ENCODE assay signal across 8 cellular contexts in the genomic region with DNA sequence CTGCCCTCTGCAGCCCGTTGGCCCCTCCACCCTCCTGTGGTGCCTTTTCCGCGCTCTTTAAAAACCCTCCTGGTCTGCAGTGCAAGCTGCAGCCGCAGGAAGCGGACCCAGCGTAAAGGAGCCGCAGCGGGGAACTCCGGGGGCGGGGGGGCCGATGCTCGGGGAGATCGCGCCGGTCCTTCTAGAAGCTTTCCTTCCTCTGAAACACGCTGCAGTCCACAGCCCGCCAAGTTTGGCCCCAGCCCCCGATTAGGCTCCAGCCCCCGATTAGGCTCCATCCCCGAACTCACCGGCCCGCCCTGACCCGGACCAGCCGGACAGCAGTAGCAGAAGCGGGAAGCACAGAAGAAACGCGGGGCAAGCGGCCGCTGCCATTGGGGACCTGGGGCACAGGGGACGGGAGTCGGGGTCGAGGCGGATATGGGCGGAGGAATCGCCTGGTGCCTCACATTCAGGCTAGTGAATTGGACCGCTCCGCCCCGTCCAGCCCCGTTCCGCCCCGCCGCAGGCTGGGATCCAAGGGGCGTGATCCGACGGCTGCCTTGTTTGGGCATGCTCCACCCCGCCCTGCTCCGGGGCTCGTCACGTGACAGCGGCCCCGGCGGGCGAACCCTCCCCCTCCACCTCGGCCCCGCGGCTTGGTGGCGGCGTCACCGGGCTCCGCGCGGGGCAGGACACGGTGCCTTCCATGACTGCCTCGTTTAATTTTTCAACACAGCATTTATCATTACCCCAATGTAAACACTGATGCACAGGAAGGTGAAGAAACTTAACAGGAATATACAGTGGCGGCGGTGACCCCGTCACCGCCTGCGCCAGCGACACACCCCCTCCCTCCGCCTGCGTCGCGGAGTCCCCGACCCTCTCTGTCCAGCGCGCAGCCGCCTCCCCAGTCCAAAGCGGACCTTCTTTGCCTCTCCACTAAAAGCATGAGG. TPM values are rescaled to one million over a fixed set of nuclear protein-coding genes. Genes with fewer than 3 reads are reported as not detected.
A peak's percentile ranks its signal among the peaks of the same experiment; 100 is the strongest.
DNase-seq lines count a peak whose midpoint lies in the region; FAIRE-seq and TF ChIP-seq lines count a peak whose summit lies in the region.

No MANE protein-coding gene starts in this region.

- H2BK20ac ChIP-seq in H9 (ENCODE audit: low read depth, low read length, poor library complexity, severe bottlenecking): no peak overlapping the region

- H3K36me3 ChIP-seq in MG63 (no peaks in the 10 kb centered on the region), neuron (ENCODE audit: insufficient read depth, low read length) (no peaks in the 10 kb centered on the region), stomach (no peaks in the 10 kb centered on the region)

- H2BK15ac ChIP-seq in H9 (ENCODE audit: low read depth, low read length): no peak overlapping the region

- intact Hi-C loops in stomach (cut with DNase I; ENCODE audit: low total_unique reads): no loop called here

- peak overlapping the region; percentile 55 for H3K18ac ChIP-seq in H9 (ENCODE audit: insufficient read length, low read depth, low read length)

- H3K4me3 ChIP-seq in MG63 (peak overlapping the region; percentile 62), neuron (ENCODE audit: low read length) (peak overlapping the region; percentile 58), stomach (peak overlapping the region; percentile 50 to 73 (median 60))

- no peak overlapping the region for H2BK5ac ChIP-seq in H9 (ENCODE audit: insufficient read length, low read length)

- no peak overlapping the region for H2BK120ac ChIP-seq in H9 (ENCODE audit: low read depth, low read length, poor library complexity, severe bottlenecking)

- no peak overlapping the region for H4K5ac ChIP-seq in H9 (ENCODE audit: insufficient read length, low read depth, low read length)

- FAIRE-seq in frontal cortex (lab: Jason Lieb, UNC): no peak

- H3K27me3 ChIP-seq in H9 (ENCODE audit: insufficient read depth, low read length) (peaks cover 19% of the 10 kb centered on the region; the same call in 1 of the 2 replicates), MG63 (no peaks in the 10 kb centered on the region), neuron (ENCODE audit: insufficient read depth, low read length) (peaks cover 14% of the 10 kb centered on the region), stomach (peaks cover 0 to 94% (median 22%) of the 10 kb centered on the region in 3 donors)

- H2BK12ac ChIP-seq in H9 (ENCODE audit: insufficient read length, low read depth, low read length): no peak overlapping the region

- no CpG with 5 or more reads among the region's 79 CpGs for WGBS in H9 (ENCODE audit: extremely low coverage, insufficient read length, low lambda C conversion rate)
- 1% methylated on average over 39 to 79 of the region's 79 CpGs for WGBS in stomach, 5 donors

- 0 out of 2 replicates have a peak overlapping the region, but pooled peaks have one; percentile 16 for H3K14ac ChIP-seq in H9 (ENCODE audit: insufficient read depth, low read length)

- no peak for TF ChIP-seq POLR2A in stomach (IDR thresholded peaks at IDR 0.05)

- peaks cover 56% of the 10 kb centered on the region for H3K27me3 Mint-ChIP-seq in H9 (ENCODE audit: low read depth)

- peaks cover 5% of the 10 kb centered on the region for H3K23me2 ChIP-seq in H9 (ENCODE audit: insufficient read length, low read depth, low read length, poor library complexity, severe bottlenecking)

- H4K20me1 ChIP-seq in H9 (ENCODE audit: control insufficient read depth, insufficient read depth, insufficient read length): no peaks in the 10 kb centered on the region

- H3K27ac ChIP-seq in H9 (ENCODE audit: insufficient read length, low read depth, low read length): no peak overlapping the region
- H3K27ac ChIP-seq in stomach: peak overlapping the region in 2 of 5 donors; percentile 21 to 50

- H3K4me2 ChIP-seq in H9 (ENCODE audit: insufficient read depth, insufficient read length, low read length): peak overlapping the region; percentile 67

- H2AFZ ChIP-seq in H9 (ENCODE audit: low read length) (no peak overlapping the region), neuron (ENCODE audit: low read depth, low read length) (peak overlapping the region; percentile 79)

- no peak overlapping the region for H3K4ac ChIP-seq in H9 (ENCODE audit: low read depth, low read length)

- H3K9me3 ChIP-seq in H9 (ENCODE audit: control insufficient read depth, low read depth, low read length) (no peaks in the 10 kb centered on the region), MG63 (no peaks in the 10 kb centered on the region), neuron (ENCODE audit: low read length) (no peaks in the 10 kb centered on the region), stomach (no peaks in the 10 kb centered on the region)

- H3K4me1 ChIP-seq in H9 (ENCODE audit: insufficient read depth, low read length): no peaks in the 10 kb centered on the region
- peaks cover 5% of the 10 kb centered on the region for H3K4me1 ChIP-seq in neuron (ENCODE audit: insufficient read depth, low read length)
- peaks cover 7 to 24% (median 16%) of the 10 kb centered on the region in 4 donors for H3K4me1 ChIP-seq in stomach

- no peaks in the 10 kb centered on the region for H3K79me2 ChIP-seq in H9 (ENCODE audit: insufficient read depth, low read length)

- H3T11ph ChIP-seq in H9 (ENCODE audit: low read length): no peak overlapping the region

- H3K27ac Mint-ChIP-seq in H9: peak overlapping the region in 1 of 3 experiments; percentile 98; a peak in 2 of 7 replicates

- H2AK5ac ChIP-seq in H9 (ENCODE audit: insufficient read length, low read length): no peak overlapping the region

- no peak overlapping the region for H3K9ac ChIP-seq in H9 (ENCODE audit: extremely low read depth, insufficient read length, low read length)

- TF ChIP-seq CTCF in H9 (conservative IDR thresholded peaks at IDR 0.05) (no peak), stomach (IDR thresholded peaks at IDR 0.05) (no peak)

- H3K4me3 Mint-ChIP-seq in H9: peak overlapping the region; percentile 85 to 91

- no peaks in the 10 kb centered on the region for H3K79me1 ChIP-seq in H9 (ENCODE audit: insufficient read depth, low read depth, low read length, poor library complexity, severe bottlenecking)

- H3K36me3 Mint-ChIP-seq in H9 (ENCODE audit: insufficient read depth in 1 of 3, low read depth in 3 of 3): peaks cover 0 to 12% (median 0%) of the 10 kb centered on the region in 3 experiments; a peak in 2 of 7 replicates

- no peak for TF ChIP-seq EP300 in stomach (IDR thresholded peaks at IDR 0.05)

- H3K56ac ChIP-seq in H9 (ENCODE audit: insufficient read length, low read depth, low read length): no peak overlapping the region

- H3K4me1 Mint-ChIP-seq in H9: peaks cover 7 to 8% of the 10 kb centered on the region in 2 experiments

- no peak overlapping the region for H4K8ac ChIP-seq in H9 (replicated peaks; ENCODE audit: insufficient read length, low read depth, low read length)

- H3K9me3 Mint-ChIP-seq in H9: peaks cover 0 to 2% of the 10 kb centered on the region in 2 experiments; a peak in 3 of 5 replicates

- no peak overlapping the region for H3K23ac ChIP-seq in H9 (ENCODE audit: insufficient read length, low read depth, low read length)

- H4K91ac ChIP-seq in H9 (ENCODE audit: insufficient read length, low read depth, low read length): no peak overlapping the region

- DNase-seq in ELF-1 (ENCODE audit: low read depth, low spot score): peak; percentile 93
- DNase-seq in H9: peak; percentile 98
- peak; percentile 96 for DNase-seq in MG63
- peak; percentile 8 for DNase-seq in SIG-M5 (lab: John Stamatoyannopoulos, UW)
- peak; percentile 82 for DNase-seq in activated gamma-delta T cell treated with Interleukin-2 at 50 U/mL for 16 hours
- peak; percentile 92 to 97 for DNase-seq in frontal cortex (ENCODE audit: low spot score in 2 of 2)
- DNase-seq in stomach: peak; percentile 95

RNA-seq across cellular contexts. Expression of gene RAET1L, which starts 20.3 kb away (rescaled TPM):
- total RNA-seq in H9 (2021) (not detected in 2 replicates), frontal cortex (not detected), stomach (not detected)
- 1.4 TPM in 1 of 2 replicates, not detected in the other for total RNA-seq in MG63 (2014; rRNA removed; shearing (Covaris generic); ENCODE audit: low replicate concordance)
- 1 to 10 TPM in 2 of 3 donors, not detected in 1; 1.1 to 5.0 TPM for polyA plus RNA-seq in stomach

RNA-seq across cellular contexts. Expression of gene ULBP1, which starts 41.3 kb away (rescaled TPM):
- total RNA-seq in H9 (2021) (1.6 and 2.1 TPM in 2 replicates), frontal cortex (1.6 TPM), stomach (1 to 10 TPM in 1 of 5 donors, not detected in 4; 1.3 TPM)
- total RNA-seq in MG63 (2014; rRNA removed; shearing (Covaris generic); ENCODE audit: low replicate concordance): 1.5 and 2.5 TPM in 2 replicates
- under 1 TPM in 1 of 3 donors, not detected in 2; 0.03 TPM for polyA plus RNA-seq in stomach

Comparison
In these comparisons a context has a peak if more than half of its experiments do, and no peak if none do; other contexts are left out.
1. DNase-seq: peak in every context shown above with its lines; median percentile 98 in H9; 96 in MG63; 95 in stomach; 94 in frontal cortex; 93 in ELF-1; 82 in activated gamma-delta T cell treated with Interleukin-2 at 50 U/mL for 16 hours; 8 in SIG-M5.